Comparison of ENCODE assay signal across 2 cellular contexts in the genomic region with DNA sequence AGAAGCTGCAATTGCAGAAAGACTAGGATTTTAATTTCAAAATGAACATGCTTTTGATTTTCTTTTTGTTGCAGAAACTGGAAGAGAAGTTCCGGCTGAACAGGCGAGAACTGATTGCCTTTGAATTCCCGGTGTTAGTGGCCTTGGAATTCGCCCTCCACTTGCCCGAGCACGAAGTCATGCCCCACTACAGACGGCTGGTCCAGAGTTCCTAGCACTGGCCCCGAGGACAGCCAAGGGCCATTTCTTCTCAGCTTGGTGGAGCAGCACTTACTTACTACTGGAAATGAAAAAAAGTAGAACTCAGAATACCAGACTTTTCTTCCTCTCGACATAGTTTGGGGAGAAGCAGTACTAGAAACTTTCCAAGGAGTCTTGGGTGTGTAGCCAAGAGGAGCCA.
TF ChIP-seq lines count a peak whose summit lies in the region.

No MANE protein-coding gene starts in this region.

TF ChIP-seq in GM23338, 12 proteins besides CTCF, POLR2A, EP300 and RAD21:
- TF ChIP-seq, protein P1, sequence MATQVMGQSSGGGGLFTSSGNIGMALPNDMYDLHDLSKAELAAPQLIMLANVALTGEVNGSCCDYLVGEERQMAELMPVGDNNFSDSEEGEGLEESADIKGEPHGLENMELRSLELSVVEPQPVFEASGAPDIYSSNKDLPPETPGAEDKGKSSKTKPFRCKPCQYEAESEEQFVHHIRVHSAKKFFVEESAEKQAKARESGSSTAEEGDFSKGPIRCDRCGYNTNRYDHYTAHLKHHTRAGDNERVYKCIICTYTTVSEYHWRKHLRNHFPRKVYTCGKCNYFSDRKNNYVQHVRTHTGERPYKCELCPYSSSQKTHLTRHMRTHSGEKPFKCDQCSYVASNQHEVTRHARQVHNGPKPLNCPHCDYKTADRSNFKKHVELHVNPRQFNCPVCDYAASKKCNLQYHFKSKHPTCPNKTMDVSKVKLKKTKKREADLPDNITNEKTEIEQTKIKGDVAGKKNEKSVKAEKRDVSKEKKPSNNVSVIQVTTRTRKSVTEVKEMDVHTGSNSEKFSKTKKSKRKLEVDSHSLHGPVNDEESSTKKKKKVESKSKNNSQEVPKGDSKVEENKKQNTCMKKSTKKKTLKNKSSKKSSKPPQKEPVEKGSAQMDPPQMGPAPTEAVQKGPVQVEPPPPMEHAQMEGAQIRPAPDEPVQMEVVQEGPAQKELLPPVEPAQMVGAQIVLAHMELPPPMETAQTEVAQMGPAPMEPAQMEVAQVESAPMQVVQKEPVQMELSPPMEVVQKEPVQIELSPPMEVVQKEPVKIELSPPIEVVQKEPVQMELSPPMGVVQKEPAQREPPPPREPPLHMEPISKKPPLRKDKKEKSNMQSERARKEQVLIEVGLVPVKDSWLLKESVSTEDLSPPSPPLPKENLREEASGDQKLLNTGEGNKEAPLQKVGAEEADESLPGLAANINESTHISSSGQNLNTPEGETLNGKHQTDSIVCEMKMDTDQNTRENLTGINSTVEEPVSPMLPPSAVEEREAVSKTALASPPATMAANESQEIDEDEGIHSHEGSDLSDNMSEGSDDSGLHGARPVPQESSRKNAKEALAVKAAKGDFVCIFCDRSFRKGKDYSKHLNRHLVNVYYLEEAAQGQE (IDR thresholded peaks at IDR 0.05; ENCODE audit: unreplicated experiment), result no peak
- TF ChIP-seq EZH2phosphoT487 (IDR thresholded peaks at IDR 0.05; ENCODE audit: unreplicated experiment) (no peak), ZNF331 (CRISPR knock-in tag; IDR thresholded peaks at IDR 0.05; ENCODE audit: low read depth) (no peak), CREB1 (CRISPR knock-in tag; IDR thresholded peaks at IDR 0.05; ENCODE audit: low read depth) (no peak), POLR2AphosphoS5 (IDR thresholded peaks at IDR 0.05; ENCODE audit: low read depth) (no peak), EZH2 (IDR thresholded peaks at IDR 0.05; ENCODE audit: low read depth, unreplicated experiment) (no peak)
- TF ChIP-seq, protein P2, sequence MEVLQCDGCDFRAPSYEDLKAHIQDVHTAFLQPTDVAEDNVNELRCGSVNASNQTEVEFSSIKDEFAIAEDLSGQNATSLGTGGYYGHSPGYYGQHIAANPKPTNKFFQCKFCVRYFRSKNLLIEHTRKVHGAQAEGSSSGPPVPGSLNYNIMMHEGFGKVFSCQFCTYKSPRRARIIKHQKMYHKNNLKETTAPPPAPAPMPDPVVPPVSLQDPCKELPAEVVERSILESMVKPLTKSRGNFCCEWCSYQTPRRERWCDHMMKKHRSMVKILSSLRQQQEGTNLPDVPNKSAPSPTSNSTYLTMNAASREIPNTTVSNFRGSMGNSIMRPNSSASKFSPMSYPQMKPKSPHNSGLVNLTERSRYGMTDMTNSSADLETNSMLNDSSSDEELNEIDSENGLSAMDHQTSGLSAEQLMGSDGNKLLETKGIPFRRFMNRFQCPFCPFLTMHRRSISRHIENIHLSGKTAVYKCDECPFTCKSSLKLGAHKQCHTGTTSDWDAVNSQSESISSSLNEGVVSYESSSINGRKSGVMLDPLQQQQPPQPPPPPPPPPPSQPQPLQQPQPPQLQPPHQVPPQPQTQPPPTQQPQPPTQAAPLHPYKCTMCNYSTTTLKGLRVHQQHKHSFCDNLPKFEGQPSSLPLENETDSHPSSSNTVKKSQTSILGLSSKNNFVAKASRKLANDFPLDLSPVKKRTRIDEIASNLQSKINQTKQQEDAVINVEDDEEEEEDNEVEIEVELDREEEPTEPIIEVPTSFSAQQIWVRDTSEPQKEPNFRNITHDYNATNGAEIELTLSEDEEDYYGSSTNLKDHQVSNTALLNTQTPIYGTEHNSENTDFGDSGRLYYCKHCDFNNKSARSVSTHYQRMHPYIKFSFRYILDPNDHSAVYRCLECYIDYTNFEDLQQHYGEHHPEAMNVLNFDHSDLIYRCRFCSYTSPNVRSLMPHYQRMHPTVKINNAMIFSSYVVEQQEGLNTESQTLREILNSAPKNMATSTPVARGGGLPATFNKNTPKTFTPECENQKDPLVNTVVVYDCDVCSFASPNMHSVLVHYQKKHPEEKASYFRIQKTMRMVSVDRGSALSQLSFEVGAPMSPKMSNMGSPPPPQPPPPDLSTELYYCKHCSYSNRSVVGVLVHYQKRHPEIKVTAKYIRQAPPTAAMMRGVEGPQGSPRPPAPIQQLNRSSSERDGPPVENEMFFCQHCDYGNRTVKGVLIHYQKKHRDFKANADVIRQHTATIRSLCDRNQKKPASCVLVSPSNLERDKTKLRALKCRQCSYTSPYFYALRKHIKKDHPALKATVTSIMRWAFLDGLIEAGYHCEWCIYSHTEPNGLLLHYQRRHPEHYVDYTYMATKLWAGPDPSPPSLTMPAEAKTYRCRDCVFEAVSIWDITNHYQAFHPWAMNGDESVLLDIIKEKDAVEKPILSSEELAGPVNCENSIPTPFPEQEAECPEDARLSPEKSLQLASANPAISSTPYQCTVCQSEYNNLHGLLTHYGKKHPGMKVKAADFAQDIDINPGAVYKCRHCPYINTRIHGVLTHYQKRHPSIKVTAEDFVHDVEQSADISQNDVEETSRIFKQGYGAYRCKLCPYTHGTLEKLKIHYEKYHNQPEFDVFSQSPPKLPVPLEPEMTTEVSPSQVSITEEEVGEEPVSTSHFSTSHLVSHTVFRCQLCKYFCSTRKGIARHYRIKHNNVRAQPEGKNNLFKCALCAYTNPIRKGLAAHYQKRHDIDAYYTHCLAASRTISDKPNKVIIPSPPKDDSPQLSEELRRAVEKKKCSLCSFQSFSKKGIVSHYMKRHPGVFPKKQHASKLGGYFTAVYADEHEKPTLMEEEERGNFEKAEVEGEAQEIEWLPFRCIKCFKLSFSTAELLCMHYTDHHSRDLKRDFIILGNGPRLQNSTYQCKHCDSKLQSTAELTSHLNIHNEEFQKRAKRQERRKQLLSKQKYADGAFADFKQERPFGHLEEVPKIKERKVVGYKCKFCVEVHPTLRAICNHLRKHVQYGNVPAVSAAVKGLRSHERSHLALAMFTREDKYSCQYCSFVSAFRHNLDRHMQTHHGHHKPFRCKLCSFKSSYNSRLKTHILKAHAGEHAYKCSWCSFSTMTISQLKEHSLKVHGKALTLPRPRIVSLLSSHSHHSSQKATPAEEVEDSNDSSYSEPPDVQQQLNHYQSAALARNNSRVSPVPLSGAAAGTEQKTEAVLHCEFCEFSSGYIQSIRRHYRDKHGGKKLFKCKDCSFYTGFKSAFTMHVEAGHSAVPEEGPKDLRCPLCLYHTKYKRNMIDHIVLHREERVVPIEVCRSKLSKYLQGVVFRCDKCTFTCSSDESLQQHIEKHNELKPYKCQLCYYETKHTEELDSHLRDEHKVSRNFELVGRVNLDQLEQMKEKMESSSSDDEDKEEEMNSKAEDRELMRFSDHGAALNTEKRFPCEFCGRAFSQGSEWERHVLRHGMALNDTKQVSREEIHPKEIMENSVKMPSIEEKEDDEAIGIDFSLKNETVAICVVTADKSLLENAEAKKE (CRISPR knock-in tag; IDR thresholded peaks at IDR 0.05), result no peak
TF ChIP-seq in GM23338: peak in this region for 0.

TF ChIP-seq in liver, 16 proteins besides CTCF, POLR2A, EP300 and RAD21:
- TF ChIP-seq, protein P3, sequence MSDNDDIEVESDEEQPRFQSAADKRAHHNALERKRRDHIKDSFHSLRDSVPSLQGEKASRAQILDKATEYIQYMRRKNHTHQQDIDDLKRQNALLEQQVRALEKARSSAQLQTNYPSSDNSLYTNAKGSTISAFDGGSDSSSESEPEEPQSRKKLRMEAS (IDR thresholded peaks at IDR 0.05), result no peak
- peak; percentile 32 to 44 for TF ChIP-seq HNF4A (conservative IDR thresholded peaks at IDR 0.05)
- TF ChIP-seq FOXA2 (IDR thresholded peaks at IDR 0.05), result no peak
